1 cellular context compared by ENCODE assay signal in genomic region chr20:50790651-50791277, GRCh38.
TF ChIP-seq lines count a peak whose summit lies in the region.

No MANE protein-coding gene starts in this region.

TF ChIP-seq in HepG2, 621 proteins besides CTCF, POLR2A, EP300 and RAD21 (continued from another document):
- TF ChIP-seq, protein P1, sequence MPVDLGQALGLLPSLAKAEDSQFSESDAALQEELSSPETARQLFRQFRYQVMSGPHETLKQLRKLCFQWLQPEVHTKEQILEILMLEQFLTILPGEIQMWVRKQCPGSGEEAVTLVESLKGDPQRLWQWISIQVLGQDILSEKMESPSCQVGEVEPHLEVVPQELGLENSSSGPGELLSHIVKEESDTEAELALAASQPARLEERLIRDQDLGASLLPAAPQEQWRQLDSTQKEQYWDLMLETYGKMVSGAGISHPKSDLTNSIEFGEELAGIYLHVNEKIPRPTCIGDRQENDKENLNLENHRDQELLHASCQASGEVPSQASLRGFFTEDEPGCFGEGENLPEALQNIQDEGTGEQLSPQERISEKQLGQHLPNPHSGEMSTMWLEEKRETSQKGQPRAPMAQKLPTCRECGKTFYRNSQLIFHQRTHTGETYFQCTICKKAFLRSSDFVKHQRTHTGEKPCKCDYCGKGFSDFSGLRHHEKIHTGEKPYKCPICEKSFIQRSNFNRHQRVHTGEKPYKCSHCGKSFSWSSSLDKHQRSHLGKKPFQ (CRISPR knock-in tag; IDR thresholded peaks at IDR 0.05; ENCODE audit: insufficient replicate concordance) = no peak
- TF ChIP-seq JUND (CRISPR knock-in tag; IDR thresholded peaks at IDR 0.05) (peak; percentile 64; the same call in 1 of the 2 replicates), GPN1 (CRISPR knock-in tag; IDR thresholded peaks at IDR 0.05; ENCODE audit: borderline replicate concordance) (no peak; the same call in 1 of the 2 replicates), ZBTB3 (CRISPR knock-in tag; IDR thresholded peaks at IDR 0.05; ENCODE audit: borderline replicate concordance, low read depth) (no peak)
